Comparison of ENCODE assay signal across 8 cellular contexts in genomic region chr19:45059258-45059965, GRCh38. TPM values are rescaled to one million over a fixed set of nuclear protein-coding genes. Genes with fewer than 3 reads are reported as not detected.
DNase-seq lines count a peak whose midpoint lies in the region; ATAC-seq and TF ChIP-seq lines count a peak whose summit lies in the region.

No MANE protein-coding gene starts in this region.

- ATAC-seq in esophagus mucosa (peak; percentile 80), natural killer cell (peak; percentile 87 to 92 (median 91)), GM21825 (IDR thresholded peaks at IDR 0.05; ENCODE audit: unreplicated experiment) (no peak)
- ATAC-seq in stimulated activated memory B cell treated with anti-CD40 and anti-IgM and Interleukin-4, amounts not matched to agents 10 μg/mL and 1 μg/mL and 100 μg/mL, for 72 hours: peak; percentile 91

- peaks cover 8 to 22% of the 10 kb centered on the region in 2 donors for H3K4me1 Mint-ChIP-seq in natural killer cell
- peaks cover 50% of the 10 kb centered on the region for H3K4me1 Mint-ChIP-seq in stimulated activated memory B cell treated with anti-CD40 and anti-IgM and Interleukin-4, amounts not matched to agents 10 μg/mL and 1 μg/mL and 100 μg/mL, for 72 hours

- TF ChIP-seq CTCF in natural killer cell (IDR thresholded peaks at IDR 0.05): peak; percentile 89

- H3K36me3 Mint-ChIP-seq in natural killer cell: no peaks in the 10 kb centered on the region
- H3K36me3 Mint-ChIP-seq in stimulated activated memory B cell treated with anti-CD40 and anti-IgM and Interleukin-4, amounts not matched to agents 10 μg/mL and 1 μg/mL and 100 μg/mL, for 72 hours: peaks cover 72% of the 10 kb centered on the region

- H3K4me3 Mint-ChIP-seq in natural killer cell: no peak overlapping the region
- no peak overlapping the region for H3K4me3 Mint-ChIP-seq in stimulated activated memory B cell treated with anti-CD40 and anti-IgM and Interleukin-4, amounts not matched to agents 10 μg/mL and 1 μg/mL and 100 μg/mL, for 72 hours

- DNase-seq in DMS53 (lab: John Stamatoyannopoulos, UW): peak; percentile 82
- DNase-seq in HS-27A (ENCODE audit: low read depth): peak; percentile 62
- DNase-seq in OCI-M2 (lab: John Stamatoyannopoulos, UW; ENCODE audit: unreplicated experiment): peak; percentile 73
- DNase-seq in activated T-cell treated with anti-CD3 and anti-CD28 coated beads for 48 hours (ENCODE audit: low read depth): peak; percentile 76
- peak; percentile 81 for DNase-seq in natural killer cell

- no peaks in the 10 kb centered on the region for H3K9me3 Mint-ChIP-seq in natural killer cell
- H3K9me3 Mint-ChIP-seq in stimulated activated memory B cell treated with anti-CD40 and anti-IgM and Interleukin-4, amounts not matched to agents 10 μg/mL and 1 μg/mL and 100 μg/mL, for 72 hours: no peaks in the 10 kb centered on the region

- H3K27ac Mint-ChIP-seq in natural killer cell: peak overlapping the region in 1 of 2 donors; percentile 70
- H3K27ac Mint-ChIP-seq in stimulated activated memory B cell treated with anti-CD40 and anti-IgM and Interleukin-4, amounts not matched to agents 10 μg/mL and 1 μg/mL and 100 μg/mL, for 72 hours: peak overlapping the region; percentile 73

- no peaks in the 10 kb centered on the region for H3K27me3 Mint-ChIP-seq in natural killer cell (ENCODE audit: low read depth in 2 of 2)
- no peaks in the 10 kb centered on the region for H3K27me3 Mint-ChIP-seq in stimulated activated memory B cell treated with anti-CD40 and anti-IgM and Interleukin-4, amounts not matched to agents 10 μg/mL and 1 μg/mL and 100 μg/mL, for 72 hours

- intact Hi-C loops in natural killer cell (cut with micrococcal nuclease): loop anchor here (1.0 to 10.0 kb wide), 4 partner anchors 43 to 255 kb away; partner anchors contain the start of gene BCAM

RNA-seq across cellular contexts. Expression of gene ZNF296, which starts 16.9 kb away (rescaled TPM):
- total RNA-seq in esophagus mucosa (8.1 TPM), natural killer cell (1 to 10 TPM; 5.1 to 8.0 (median 8.0) TPM)

RNA-seq across cellular contexts. Expression of gene GEMIN7, which starts 19.6 kb away (rescaled TPM):
- total RNA-seq in esophagus mucosa: 18.7 TPM
- 10 to 100 TPM; 27.7 to 28.7 (median 27.9) TPM for total RNA-seq in natural killer cell

RNA-seq across cellular contexts. Expression of gene CLASRP, which starts 20.6 kb away (rescaled TPM):
- 30.8 TPM for total RNA-seq in esophagus mucosa
- 100 to 1,000 TPM; 142 to 160 (median 146) TPM for total RNA-seq in natural killer cell

RNA-seq across cellular contexts. Expression of gene PPP1R37, which starts 33.6 kb away (rescaled TPM):
- total RNA-seq in esophagus mucosa (24.2 TPM), natural killer cell (10 to 100 TPM; 23.8 to 29.3 (median 25.0) TPM)

RNA-seq across cellular contexts. Expression of gene RELB, which starts 58.1 kb away (rescaled TPM):
- total RNA-seq in esophagus mucosa (6.6 TPM), natural killer cell (100 to 1,000 TPM in 2 of 3 donors, 10 to 100 TPM in 1; 92.4 to 119 (median 105) TPM)
